1 cellular context compared by ENCODE assay signal in the genomic region with DNA sequence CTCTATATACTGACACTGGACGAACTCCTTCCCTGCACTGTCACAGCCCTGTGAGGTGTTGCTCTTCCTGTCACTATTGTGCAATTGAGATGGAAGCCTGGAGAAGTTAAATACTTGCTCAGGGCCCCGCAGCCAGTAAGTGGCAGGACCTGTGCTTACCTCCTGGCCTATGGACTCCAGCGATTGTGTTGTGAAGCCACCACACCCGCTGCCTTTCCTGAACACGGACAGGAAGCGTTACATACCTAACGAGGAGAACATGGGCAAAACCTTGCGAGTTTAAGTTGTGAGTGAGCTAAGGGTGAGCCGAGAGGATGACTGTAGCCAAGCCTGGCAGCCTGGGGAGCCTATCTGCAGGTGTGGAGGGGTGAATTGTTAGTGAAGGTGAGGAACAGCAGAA.
TF ChIP-seq lines count a peak whose summit lies in the region.

No MANE protein-coding gene starts in this region.

TF ChIP-seq in K562, 482 proteins besides CTCF, POLR2A, EP300 and RAD21 (continued from another document):
- TF ChIP-seq HDAC3 (IDR thresholded peaks at IDR 0.05; ENCODE audit: borderline replicate concordance, partially characterized antibody) (no peak), BRCA1 (IDR thresholded peaks at IDR 0.05) (no peak), BRCA1 (CRISPR knock-in tag; IDR thresholded peaks at IDR 0.05) (no peak), CEBPG (CRISPR knock-in tag; IDR thresholded peaks at IDR 0.05) (peak; percentile 69), CEBPG (tag; conservative IDR thresholded peaks at IDR 0.05 in 1 of 2, IDR thresholded peaks at IDR 0.05 in 1 of 2) (peak; percentile 61 to 69), SMARCA5 (IDR thresholded peaks at IDR 0.05) (no peak), ZNF274 (IDR thresholded peaks at IDR 0.05; ENCODE audit: borderline replicate concordance, low read depth, low read length) (no peak), DPF2 (IDR thresholded peaks at IDR 0.05) (no peak), TAF7 (tag; IDR thresholded peaks at IDR 0.05) (0 out of 2 replicates have a peak, but pooled peaks have one; percentile 14), SOX6 (IDR thresholded peaks at IDR 0.05) (no peak), SMARCA4 (IDR thresholded peaks at IDR 0.05) (no peak)
